In genomic region chr19:294819-295686, GRCh38 we compare ENCODE assay signal across 8 cellular contexts. TPM values are rescaled to one million over a fixed set of nuclear protein-coding genes. Genes with fewer than 3 reads are reported as not detected.
A peak's percentile ranks its signal among the peaks of the same experiment; 100 is the strongest.
DNase-seq lines count a peak whose midpoint lies in the region; ATAC-seq and TF ChIP-seq lines count a peak whose summit lies in the region.

No MANE protein-coding gene starts in this region.

- peak overlapping the region in 2 of 8 donors; percentile 36 to 39 for H3K4me3 Mint-ChIP-seq in CD4-positive, alpha-beta memory T cell
- H3K4me3 Mint-ChIP-seq in activated CD4-positive, alpha-beta T cell treated with anti-CD3 and anti-CD28 coated beads for 36 hours, result no peak overlapping the region

- intact Hi-C loops in CD4-positive, alpha-beta memory T cell (cut with micrococcal nuclease), result no loop called here
- intact Hi-C loops in activated CD4-positive, alpha-beta T cell treated with anti-CD3 and anti-CD28 coated beads for 36 hours (cut with DNase I, micrococcal nuclease), result no loop called here
- intact Hi-C loops in stomach (cut with DNase I; ENCODE audit: low total_unique reads), result no loop called here

- H2BK5ac ChIP-seq in mesendoderm (ENCODE audit: low read length), result no peak overlapping the region

- peaks cover 25 to 32% of the 10 kb centered on the region in 2 donors for H3K27me3 Mint-ChIP-seq in CD4-positive, alpha-beta memory T cell
- peaks cover 30% of the 10 kb centered on the region for H3K27me3 Mint-ChIP-seq in activated CD4-positive, alpha-beta T cell treated with anti-CD3 and anti-CD28 coated beads for 36 hours

- peak overlapping the region; percentile 15 for H3K23ac ChIP-seq in mesendoderm (ENCODE audit: low read length)

- H3K4ac ChIP-seq in mesendoderm (ENCODE audit: low read depth, low read length), result no peak overlapping the region

- no peak overlapping the region for H3K27ac ChIP-seq in CD4-positive, alpha-beta memory T cell (ENCODE audit: low read depth, low read length)
- H3K27ac ChIP-seq in mesendoderm (ENCODE audit: low read depth, low read length) (no peak overlapping the region), stomach (peak overlapping the region in 3 of 5 donors; percentile 18 to 80 (median 52))

- no peak overlapping the region for H3K4me3 ChIP-seq in CD4-positive, alpha-beta memory T cell (ENCODE audit: low read length in 2 of 2)
- H3K4me3 ChIP-seq in mesendoderm (ENCODE audit: low read length) (no peak overlapping the region), stomach (peak overlapping the region; percentile 19 to 40 (median 22))

- no peak overlapping the region for H3K56ac ChIP-seq in mesendoderm (ENCODE audit: low read length)

- peak; percentile 82 for ATAC-seq in activated CD4-positive, alpha-beta T cell treated with anti-CD3 and anti-CD28 coated beads for 36 hours
- no peak for ATAC-seq in HG03342 (IDR thresholded peaks at IDR 0.05; ENCODE audit: unreplicated experiment)
- ATAC-seq in HG02588 (IDR thresholded peaks at IDR 0.05; ENCODE audit: unreplicated experiment), result no peak

- H3K18ac ChIP-seq in mesendoderm (ENCODE audit: low read length), result no peak overlapping the region

- no peak overlapping the region for H4K5ac ChIP-seq in mesendoderm (ENCODE audit: low read length)

- H3K4me1 ChIP-seq in CD4-positive, alpha-beta memory T cell (ENCODE audit: insufficient read depth, low read length), result peaks cover 21% of the 10 kb centered on the region
- H3K4me1 ChIP-seq in mesendoderm (ENCODE audit: control insufficient read depth, low read depth, low read length) (no peaks in the 10 kb centered on the region), stomach (peaks cover 27 to 48% (median 40%) of the 10 kb centered on the region in 4 donors)

- no peaks in the 10 kb centered on the region for H3K9me3 ChIP-seq in CD4-positive, alpha-beta memory T cell (ENCODE audit: control insufficient read depth in 1 of 2, low read length in 2 of 2)
- H3K9me3 ChIP-seq in stomach, result no peaks in the 10 kb centered on the region

- no peak overlapping the region for H2BK120ac ChIP-seq in mesendoderm (ENCODE audit: low read depth, low read length)

- WGBS in mesendoderm (ENCODE audit: extremely low coverage, insufficient coverage, low lambda C conversion rate), result no CpG with 5 or more reads among the region's 43 CpGs
- 7 to 13% (median 10%) methylated on average over 30 to 43 of the region's 43 CpGs for WGBS in stomach, 5 donors

- peak overlapping the region; percentile 31 for H3K4me2 ChIP-seq in mesendoderm (ENCODE audit: low read length)

- H3K4me1 Mint-ChIP-seq in CD4-positive, alpha-beta memory T cell, result peaks cover 5 to 24% (median 15%) of the 10 kb centered on the region in 4 donors
- peaks cover 7% of the 10 kb centered on the region for H3K4me1 Mint-ChIP-seq in activated CD4-positive, alpha-beta T cell treated with anti-CD3 and anti-CD28 coated beads for 36 hours

- CTCF ChIA-PET in CD4-positive, alpha-beta memory T cell (lab: Charles Lee; ENCODE audit: partially characterized antibody), result interaction anchor here (1.8 kb wide), 1 partner anchor 212 kb away, joined by 6 read pairs; the partner anchor contains the start of gene TPGS1
- CTCF ChIA-PET in activated CD4-positive, alpha-beta T cell treated with anti-CD3 and anti-CD28 coated beads for 36 hours (lab: Charles Lee), result interaction anchor here (0.6 to 1.6 kb wide), 5 partner anchors 12 to 76 kb away, joined by 3 to 4 read pairs (median 3); no protein-coding TSS in a partner anchor

- H3K36me3 Mint-ChIP-seq in CD4-positive, alpha-beta memory T cell, result no peaks in the 10 kb centered on the region
- H3K36me3 Mint-ChIP-seq in activated CD4-positive, alpha-beta T cell treated with anti-CD3 and anti-CD28 coated beads for 36 hours (ENCODE audit: low read depth), result no peaks in the 10 kb centered on the region

- no peaks in the 10 kb centered on the region for H3K36me3 ChIP-seq in CD4-positive, alpha-beta memory T cell (ENCODE audit: insufficient read depth, low read length)
- no peaks in the 10 kb centered on the region for H3K36me3 ChIP-seq in mesendoderm (ENCODE audit: control insufficient read depth, insufficient read depth, low read length)
- no peaks in the 10 kb centered on the region for H3K36me3 ChIP-seq in stomach

- H3K9me3 Mint-ChIP-seq in CD4-positive, alpha-beta memory T cell, result peaks cover 0 to 2% (median 0%) of the 10 kb centered on the region in 8 donors
- no peaks in the 10 kb centered on the region for H3K9me3 Mint-ChIP-seq in activated CD4-positive, alpha-beta T cell treated with anti-CD3 and anti-CD28 coated beads for 36 hours (ENCODE audit: low read depth)

- H2AK5ac ChIP-seq in mesendoderm (ENCODE audit: low read length), result no peak overlapping the region

- H3K9ac ChIP-seq in mesendoderm (ENCODE audit: low read length), result peak overlapping the region; percentile 8

- H3K79me1 ChIP-seq in mesendoderm (ENCODE audit: low read length), result no peaks in the 10 kb centered on the region

- peak in 4 of 5 donors; percentile 26 to 46 (median 26) for DNase-seq in CD4-positive, alpha-beta memory T cell
- peak; percentile 93 for DNase-seq in HuH-7.5 (ENCODE audit: low spot score)
- peak; percentile 71 for DNase-seq in activated CD4-positive, alpha-beta T cell treated with anti-CD3 and anti-CD28 coated beads for 36 hours
- DNase-seq in effector CD4-positive, alpha-beta T cell, result peak; percentile 28
- DNase-seq in mesendoderm, result peak; percentile 55
- DNase-seq in stomach, result peak; percentile 68

- peak in 5 of 7 experiments; percentile 56 to 75 (median 69) for TF ChIP-seq CTCF in stomach (IDR thresholded peaks at IDR 0.05)

- no peak overlapping the region for H3K27ac Mint-ChIP-seq in CD4-positive, alpha-beta memory T cell
- no peak overlapping the region for H3K27ac Mint-ChIP-seq in activated CD4-positive, alpha-beta T cell treated with anti-CD3 and anti-CD28 coated beads for 36 hours

- POLR2A ChIA-PET in CD4-positive, alpha-beta memory T cell (lab: Charles Lee; ENCODE audit: partially characterized antibody), result no interaction called here
- POLR2A ChIA-PET in activated CD4-positive, alpha-beta T cell treated with anti-CD3 and anti-CD28 coated beads for 36 hours (lab: Charles Lee), result no interaction called here

- H2BK15ac ChIP-seq in mesendoderm (replicated peaks; ENCODE audit: low read depth), result no peak overlapping the region

- H4K8ac ChIP-seq in mesendoderm (ENCODE audit: low read depth, low read length), result no peak overlapping the region

- no peaks in the 10 kb centered on the region for H3K79me2 ChIP-seq in mesendoderm (ENCODE audit: control insufficient read depth, insufficient read depth, low read length)

- H3K27me3 ChIP-seq in CD4-positive, alpha-beta memory T cell (ENCODE audit: insufficient read depth, low read length), result peaks cover 16% of the 10 kb centered on the region
- H3K27me3 ChIP-seq in mesendoderm (ENCODE audit: insufficient read depth, low read length, poor library complexity) (no peaks in the 10 kb centered on the region), stomach (peaks cover 0 to 52% (median 31%) of the 10 kb centered on the region in 3 donors)

- no peak for TF ChIP-seq EP300 in stomach (IDR thresholded peaks at IDR 0.05)

- TF ChIP-seq POLR2A in stomach (IDR thresholded peaks at IDR 0.05), result no peak

RNA-seq across cellular contexts. Expression of gene PLPP2, which starts 3.9 kb away (rescaled TPM):
- under 1 TPM; 0.44 to 0.70 TPM for total RNA-seq in CD4-positive, alpha-beta memory T cell
- polyA plus RNA-seq in CD4-positive, alpha-beta memory T cell, result 1 to 10 TPM in 1 of 2 donors, not detected in 1; 1.3 TPM
- under 1 TPM; 0.37 to 0.42 TPM for total RNA-seq in activated CD4-positive, alpha-beta T cell treated with anti-CD3 and anti-CD28 coated beads for 36 hours
- 20.8 TPM for polyA plus RNA-seq in mesendoderm (2013, experiment 1 of 2)
- 20.4 TPM for polyA plus RNA-seq in mesendoderm (2013, experiment 2 of 2)
- 100 to 1,000 TPM in 1 of 5 donors, 10 to 100 TPM in 4; 22.2 to 228 (median 46.4) TPM for total RNA-seq in stomach
- 10 to 100 TPM; 22.5 to 55.7 (median 28.4) TPM for polyA plus RNA-seq in stomach

RNA-seq across cellular contexts. Expression of gene MIER2, which starts 49.5 kb away (rescaled TPM):
- total RNA-seq in CD4-positive, alpha-beta memory T cell, result 10 to 100 TPM; 17.5 to 18.2 TPM
- polyA plus RNA-seq in CD4-positive, alpha-beta memory T cell, result 1 to 10 TPM; 1.1 to 7.8 TPM
- total RNA-seq in activated CD4-positive, alpha-beta T cell treated with anti-CD3 and anti-CD28 coated beads for 36 hours, result 10 to 100 TPM; 21.2 to 24.6 TPM
- polyA plus RNA-seq in mesendoderm (2013, experiment 1 of 2), result 36.3 TPM
- 37.7 TPM for polyA plus RNA-seq in mesendoderm (2013, experiment 2 of 2)
- total RNA-seq in stomach, result 10 to 100 TPM in 4 of 5 donors, 1 to 10 TPM in 1; 5.8 to 29.6 (median 13.6) TPM
- polyA plus RNA-seq in stomach, result 10 to 100 TPM in 2 of 3 donors, 1 to 10 TPM in 1; 8.4 to 13.4 (median 12.1) TPM

Comparison
In these comparisons a context has a peak if more than half of its experiments do, and no peak if none do; other contexts are left out.
1. DNase-seq: peak in every context shown above with its lines; median percentile 93 in HuH-7.5; 71 in activated CD4-positive, alpha-beta T cell treated with anti-CD3 and anti-CD28 coated beads for 36 hours; 68 in stomach; 55 in mesendoderm; 28 in effector CD4-positive, alpha-beta T cell; 26 in CD4-positive, alpha-beta memory T cell.
2. H3K27ac ChIP-seq: peak in stomach (3 of 5); none in CD4-positive, alpha-beta memory T cell (single experiment) and mesendoderm (single experiment).
3. H3K4me3 ChIP-seq: peak in stomach (4 of 4); none in CD4-positive, alpha-beta memory T cell (0 of 2) and mesendoderm (single experiment).
4. RNA of gene PLPP2, which starts 3.9 kb away (total RNA-seq): 22.2 to 228 TPM in stomach; 0.44 to 0.70 TPM in CD4-positive, alpha-beta memory T cell and 0.37 to 0.42 TPM in activated CD4-positive, alpha-beta T cell treated with anti-CD3 and anti-CD28 coated beads for 36 hours; every median in the first group is over 10 times any median in the second.